ENCODE assay signal across 13 cellular contexts in the genomic region with DNA sequence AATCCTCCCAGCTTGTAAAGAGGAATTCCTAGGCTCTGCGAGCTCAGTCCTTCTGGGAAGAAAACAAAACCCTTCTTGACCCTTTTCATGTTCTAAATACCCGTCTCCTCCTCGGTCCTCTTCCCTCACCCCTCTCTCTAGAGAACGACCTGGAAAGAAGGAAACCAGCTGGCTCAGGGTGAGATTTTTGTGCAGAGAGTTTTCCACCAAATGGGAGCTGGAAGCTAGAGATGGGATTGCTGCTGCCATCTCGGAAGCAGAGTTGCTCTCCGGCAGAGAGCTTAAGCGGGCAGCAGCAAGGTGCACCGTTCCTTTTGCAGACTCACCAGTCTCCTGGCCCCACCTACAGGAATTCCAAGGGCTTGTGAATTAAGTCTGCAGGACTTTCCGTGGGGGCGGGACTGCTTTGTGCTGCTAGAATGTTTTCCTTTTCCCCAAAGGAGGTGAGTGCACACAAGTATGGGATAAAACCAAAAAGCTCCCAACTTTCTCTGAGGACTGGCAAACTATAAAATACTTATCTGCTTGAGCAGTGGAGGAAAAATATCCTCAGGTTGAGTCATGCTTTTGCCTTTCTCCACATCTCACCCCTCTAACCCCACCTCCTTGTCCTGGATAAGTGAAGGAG. TPM values are rescaled to one million over a fixed set of nuclear protein-coding genes. Genes with fewer than 3 reads are reported as not detected.
DNase-seq lines count a peak whose midpoint lies in the region; ATAC-seq, FAIRE-seq and TF ChIP-seq lines count a peak whose summit lies in the region.
"Had no signal": no experiment of that assay in that cellular context is flagged by ENCODE, and none has a peak within 500 bp of the region (broad histone marks: within the 10 kb centered on the region; RNA-seq: fewer than 3 reads in every experiment).

No MANE protein-coding gene starts in this region.

- H3K9me3 ChIP-seq in vagina = no peaks in the 10 kb centered on the region

- H3K27ac ChIP-seq in vagina = peak overlapping the region; percentile 9

- H3K36me3 Mint-ChIP-seq in memory B cell (no peaks in the 10 kb centered on the region), CD14-positive monocyte (no peaks in the 10 kb centered on the region)
- H3K36me3 Mint-ChIP-seq: activated naive CD8-positive, alpha-beta T cell had no signal

- TF ChIP-seq CTCF in fibroblast of the aortic adventitia (IDR thresholded peaks at IDR 0.05; ENCODE audit: insufficient read depth, low read length) (no peak), vagina (IDR thresholded peaks at IDR 0.05) (peak in 2 of 3 experiments; percentile 1 to 21), CD14-positive monocyte (IDR thresholded peaks at IDR 0.05) (no peak)

- H3K9me3 Mint-ChIP-seq in memory B cell = no peaks in the 10 kb centered on the region
- peaks cover 0 to 2% (median 0%) of the 10 kb centered on the region in 7 donors for H3K9me3 Mint-ChIP-seq in CD14-positive monocyte
- H3K9me3 Mint-ChIP-seq: effector memory CD8-positive, alpha-beta T cell had no signal

- peaks cover 63% of the 10 kb centered on the region for H3K4me1 Mint-ChIP-seq in memory B cell
- H3K4me1 Mint-ChIP-seq in CD14-positive monocyte = peaks cover 14% of the 10 kb centered on the region

- H3K27me3 ChIP-seq in vagina = no peaks in the 10 kb centered on the region

- TF ChIP-seq POLR2A in vagina (IDR thresholded peaks at IDR 0.05) = no peak

- peak; percentile 25 for DNase-seq in RCC 7860 (ENCODE audit: low spot score)
- DNase-seq in fibroblast of the aortic adventitia (ENCODE audit: low read depth) = peak; percentile 10
- no peak for DNase-seq in memory B cell (ENCODE audit: low spot score in 2 of 2)
- DNase-seq in vagina (ENCODE audit: extremely low spot score in 2 of 2) = no peak
- DNase-seq in NCI-H526 (lab: John Stamatoyannopoulos, UW) = no peak
- DNase-seq in CD14-positive monocyte (ENCODE audit: low spot score) = no peak
- no peak for DNase-seq in NCI-H187 (lab: John Stamatoyannopoulos, UW)
- DNase-seq: DMS79 treated with DMSO at 0.1 percent for 48 hours; effector memory CD8-positive, alpha-beta T cell; NCI-H1105; stimulated activated naive CD4-positive, alpha-beta T cell treated with Interleukin-2 at 50 U/mL for 16 hours had no signal

- H3K4me3 ChIP-seq in fibroblast of the aortic adventitia (ENCODE audit: low read depth, low read length) = no peak overlapping the region
- H3K4me3 ChIP-seq in vagina = no peak overlapping the region

- H3K4me3 Mint-ChIP-seq in memory B cell (no peak overlapping the region), CD14-positive monocyte (no peak overlapping the region)
- H3K4me3 Mint-ChIP-seq: activated naive CD8-positive, alpha-beta T cell; effector memory CD8-positive, alpha-beta T cell had no signal

- intact Hi-C loops in vagina (cut with DNase I) = loop anchor here (10.0 kb wide), 1 partner anchor 67 kb away; no protein-coding TSS in a partner anchor
- intact Hi-C loops in CD14-positive monocyte (cut with micrococcal nuclease) = no loop called here

- no peaks in the 10 kb centered on the region for H3K36me3 ChIP-seq in vagina

- H3K27me3 Mint-ChIP-seq in memory B cell (no peaks in the 10 kb centered on the region), CD14-positive monocyte (ENCODE audit: low read depth in 3 of 3) (peaks cover 1 to 3% (median 2%) of the 10 kb centered on the region in 3 donors)
- H3K27me3 Mint-ChIP-seq: activated naive CD8-positive, alpha-beta T cell; effector memory CD8-positive, alpha-beta T cell had no signal

- H3K27ac Mint-ChIP-seq in memory B cell = peak overlapping the region; percentile 9
- H3K27ac Mint-ChIP-seq in CD14-positive monocyte = peak overlapping the region in 1 of 7 donors; percentile 70
- H3K27ac Mint-ChIP-seq: activated naive CD8-positive, alpha-beta T cell; effector memory CD8-positive, alpha-beta T cell had no signal

- FAIRE-seq in RCC 7860 (lab: Jason Lieb, UNC) = no peak

- peaks cover 25% of the 10 kb centered on the region for H3K4me1 ChIP-seq in vagina

- no peak for ATAC-seq in memory B cell (ENCODE audit: low read depth)
- ATAC-seq: activated CD4-positive, CD25-positive, alpha-beta regulatory T cell treated with anti-CD3 and anti-CD28 coated beads, Interleukin-2, amount 50 U/mL, for 24 hours; effector memory CD8-positive, alpha-beta T cell had no signal

RNA-seq across cellular contexts. Expression of gene KIAA0040, which starts 29.1 kb away (rescaled TPM):
- total RNA-seq in fibroblast of the aortic adventitia (ENCODE audit: low replicate concordance) (0.33 and 0.99 TPM in 2 replicates), vagina (38.5 TPM)
- polyA plus RNA-seq in CD14-positive monocyte = 10 to 100 TPM; 25.9 to 35.4 TPM

Comparison
In these comparisons a context has a peak if more than half of its experiments do, and no peak if none do; other contexts are left out.
1. DNase-seq: peak in RCC 7860 (single experiment) and fibroblast of the aortic adventitia (single experiment); none in memory B cell (0 of 2), vagina (0 of 2), NCI-H526 (0 of 2), CD14-positive monocyte (single experiment) and NCI-H187 (0 of 2).
2. CTCF ChIP-seq: peak in vagina (2 of 3); none in fibroblast of the aortic adventitia (single experiment) and CD14-positive monocyte (single experiment).
3. RNA of gene KIAA0040, which starts 29.1 kb away (total RNA-seq): 38.5 TPM in vagina (single experiment); 0.33 to 0.99 TPM in fibroblast of the aortic adventitia; every median in the first group is over 10 times any median in the second.